ENCODE assay signal across 24 cellular contexts in the genomic region with DNA sequence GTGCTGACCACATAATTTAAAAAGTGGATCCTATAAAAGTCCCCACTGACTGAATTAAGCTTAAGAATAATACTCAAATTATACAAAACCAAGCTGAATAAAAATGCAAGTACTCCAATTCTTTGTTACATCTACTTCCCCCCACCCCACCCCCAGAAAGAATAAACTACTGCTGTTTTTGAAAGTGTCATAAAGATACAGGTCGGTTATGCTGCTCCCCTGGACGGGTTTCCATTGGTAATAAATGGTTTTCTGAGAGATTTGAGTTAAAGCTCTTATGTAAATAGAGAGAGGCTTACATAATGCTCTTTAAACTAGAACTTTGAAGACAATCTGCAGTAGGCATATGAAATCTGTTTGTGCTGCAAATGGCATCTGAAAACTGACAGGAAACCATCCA. TPM values are rescaled to one million over a fixed set of nuclear protein-coding genes. Genes with fewer than 3 reads are reported as not detected.
DNase-seq lines count a peak whose midpoint lies in the region; ATAC-seq and TF ChIP-seq lines count a peak whose summit lies in the region.
"Had no signal": no experiment of that assay in that cellular context is flagged by ENCODE, and none has a peak within 500 bp of the region (broad histone marks: within the 10 kb centered on the region; RNA-seq: fewer than 3 reads in every experiment).

No MANE protein-coding gene starts in this region.

- peaks cover 33% of the 10 kb centered on the region for H3K4me1 Mint-ChIP-seq in nephron

- peak; percentile 8 for DNase-seq in NCI-H82 (lab: John Stamatoyannopoulos, UW)
- DNase-seq in NCI-H82 treated with DMSO at 0.1 percent for 48 hours (lab: John Stamatoyannopoulos, UW; ENCODE audit: unreplicated experiment) = no peak
- no peak for DNase-seq in EL
- DNase-seq: activated CD4-positive, CD25-positive, alpha-beta regulatory T cell; DMS79; effector CD4-positive, alpha-beta T cell; heart left ventricle; IMR-90; left colon; NCI-H1048; NCI-H2107; NCI-H774; stimulated activated CD4-positive, alpha-beta T cell treated with anti-CD3 and anti-CD28 coated beads, Interleukin-12 subunit alpha, Interleukin-12 subunit beta, amount 100 ng/mL, for 4 hours; stimulated activated naive CD8-positive, alpha-beta T cell treated with anti-CD3 and anti-CD28 coated beads, Interleukin-15, Interleukin-2, amounts not matched to agents 100 U/mL and 50 U/mL, for 24 hours; SW 1271; upper lobe of right lung had no signal

- H3K27ac ChIP-seq in HUES64 (ENCODE audit: low read depth, low read length) (no peak overlapping the region), ectodermal cell (ENCODE audit: insufficient read depth, low read depth, low read length, poor library complexity, severe bottlenecking) (no peak overlapping the region)
- H3K27ac ChIP-seq: 22Rv1, heart left ventricle, upper lobe of right lung had no signal

- H3K27me3 Mint-ChIP-seq in nephron (ENCODE audit: low read depth) = peaks cover 96% of the 10 kb centered on the region

- H3K27ac Mint-ChIP-seq in nephron = no peak overlapping the region
- H3K27ac Mint-ChIP-seq: activated naive CD4-positive, alpha-beta T cell treated with anti-CD3 and anti-CD28 coated beads, Interleukin-2, amount 50 U/mL, for 72 hours had no signal

- H3K9ac ChIP-seq in HUES64 (ENCODE audit: low read depth, low read length) = no peak overlapping the region

- 4% methylated on average over 2 of the region's 2 CpGs for WGBS in HUES64
- WGBS in ectodermal cell, 2 experiments = 12 to 34% methylated on average over 2 of the region's 2 CpGs

- H3K36me3 ChIP-seq in HUES64 (ENCODE audit: insufficient read depth, low read length) (no peaks in the 10 kb centered on the region), ectodermal cell (ENCODE audit: control insufficient read depth, insufficient read depth, low read length) (no peaks in the 10 kb centered on the region)
- H3K36me3 ChIP-seq: heart left ventricle, upper lobe of right lung had no signal

- H3K9me3 Mint-ChIP-seq in nephron = no peaks in the 10 kb centered on the region
- H3K9me3 Mint-ChIP-seq: activated naive CD4-positive, alpha-beta T cell treated with anti-CD3 and anti-CD28 coated beads, Interleukin-2, amount 50 U/mL, for 72 hours had no signal

- peaks cover 77% of the 10 kb centered on the region for H3K27me3 ChIP-seq in HUES64 (ENCODE audit: insufficient read depth, low read length)
- H3K27me3 ChIP-seq in ectodermal cell (ENCODE audit: control insufficient read depth, insufficient read depth, low read length, poor library complexity, severe bottlenecking) = peaks cover 64% of the 10 kb centered on the region

- peaks cover 16% of the 10 kb centered on the region for H3K4me1 ChIP-seq in HUES64 (ENCODE audit: insufficient read depth, low read length)
- peaks cover 25% of the 10 kb centered on the region for H3K4me1 ChIP-seq in ectodermal cell (ENCODE audit: control insufficient read depth, insufficient read depth, low read length)

- no peak for TF ChIP-seq CTCF in nephron (IDR thresholded peaks at IDR 0.05; ENCODE audit: unreplicated experiment in 3 of 3)

- H3K9me3 ChIP-seq in HUES64 (ENCODE audit: insufficient read depth, low read depth, low read length) (no peaks in the 10 kb centered on the region), ectodermal cell (ENCODE audit: control insufficient read depth, low read length) (no peaks in the 10 kb centered on the region)
- H3K9me3 ChIP-seq: upper lobe of right lung had no signal

- ATAC-seq in GM21619 (IDR thresholded peaks at IDR 0.05; ENCODE audit: unreplicated experiment) = no peak
- no peak for ATAC-seq in HG02938 (IDR thresholded peaks at IDR 0.05; ENCODE audit: unreplicated experiment)
- ATAC-seq: activated naive CD4-positive, alpha-beta T cell treated with anti-CD3 and anti-CD28 coated beads, Interleukin-2, amount 50 U/mL, for 72 hours; heart left ventricle; left colon had no signal

- peak overlapping the region; percentile 63 for H3K4me3 ChIP-seq in HUES64 (ENCODE audit: low read length)
- peak overlapping the region; percentile 50 for H3K4me3 ChIP-seq in ectodermal cell (ENCODE audit: insufficient read depth, low read depth, low read length)
- H3K4me3 ChIP-seq: upper lobe of right lung had no signal

- peak overlapping the region; percentile 68 to 78 (median 71) for H3K4me3 Mint-ChIP-seq in nephron

- no peaks in the 10 kb centered on the region for H3K36me3 Mint-ChIP-seq in nephron (ENCODE audit: low read depth)

RNA-seq across cellular contexts. Expression of gene POU3F2, which starts 10.9 kb away (rescaled TPM):
- 7.3 TPM for polyA plus RNA-seq in HUES64 (2013, experiment 1 of 2)
- polyA plus RNA-seq in HUES64 (2013, experiment 2 of 2) = 16.2 TPM
- 30.1 TPM for polyA plus RNA-seq in ectodermal cell (2013, experiment 1 of 4)
- polyA plus RNA-seq in ectodermal cell (2013, experiment 2 of 4) = 34.8 TPM
- polyA plus RNA-seq in ectodermal cell (2013, experiment 3 of 4) = 34.7 TPM
- 38.9 TPM for polyA plus RNA-seq in ectodermal cell (2013, experiment 4 of 4)
- polyA plus RNA-seq: fibroblast of lung, IMR-90 had no signal
